ENCODE assay signal across 16 cellular contexts in the genomic region with DNA sequence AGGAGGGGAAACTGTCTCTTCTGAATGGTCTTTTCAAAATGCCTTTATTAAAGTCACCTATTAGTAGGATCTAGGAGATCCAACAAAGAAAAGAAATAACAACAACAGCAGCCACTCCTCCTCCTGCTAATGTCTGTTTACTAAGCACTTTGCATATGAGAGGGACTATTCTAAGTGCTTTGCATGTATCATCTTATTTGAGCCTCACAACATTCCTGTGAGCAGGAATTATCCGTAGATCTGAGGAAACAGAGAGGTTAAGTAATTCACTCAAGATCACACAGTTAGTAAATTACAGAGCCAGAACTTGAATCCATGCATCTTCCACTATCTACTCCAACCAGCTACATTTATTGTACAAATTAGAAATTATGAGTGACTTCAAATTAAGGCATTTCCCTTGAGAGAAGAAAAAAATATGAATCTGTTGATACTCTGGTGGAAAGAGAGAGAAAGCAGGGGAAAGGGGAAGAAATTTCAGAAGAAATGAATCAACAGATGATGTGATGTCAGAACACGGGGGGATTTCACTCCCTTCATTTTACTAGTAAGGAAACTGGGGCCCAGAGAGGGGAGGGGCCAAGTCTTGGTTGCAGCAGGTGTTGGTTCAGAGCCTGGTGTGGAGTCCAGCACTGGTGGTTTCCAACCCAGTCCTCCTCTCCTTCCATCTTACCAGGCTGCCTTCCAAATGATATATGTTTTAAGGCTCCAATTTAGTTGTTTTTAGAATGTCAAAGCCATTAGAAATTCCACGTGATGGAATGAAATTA. TPM values are rescaled to one million over a fixed set of nuclear protein-coding genes. Genes with fewer than 3 reads are reported as not detected.
A peak's percentile ranks its signal among the peaks of the same experiment; 100 is the strongest.
DNase-seq lines count a peak whose midpoint lies in the region; ATAC-seq, FAIRE-seq and TF ChIP-seq lines count a peak whose summit lies in the region.
"Had no signal": no experiment of that assay in that cellular context is flagged by ENCODE, and none has a peak within 500 bp of the region (broad histone marks: within the 10 kb centered on the region; RNA-seq: fewer than 3 reads in every experiment).

No MANE protein-coding gene starts in this region.

- TF ChIP-seq RAD21 in K562 (CRISPR knock-in tag; conservative IDR thresholded peaks at IDR 0.05 in 1 of 2, IDR thresholded peaks at IDR 0.05 in 1 of 2) = no peak

- no TSS peak for BruUV-seq in K562 (replicated peaks; lab: Mats Ljungman, UMichigan)

- no peaks in the 10 kb centered on the region for H4K20me1 ChIP-seq in DOHH2 (ENCODE audit: control insufficient read depth, insufficient read depth, low read depth, low read length)
- no peaks in the 10 kb centered on the region for H4K20me1 ChIP-seq in K562 (replicated peaks; ENCODE audit: control insufficient read depth, insufficient read depth, low read length)

- POLR2A ChIA-PET in K562 (lab: Yijun Ruan, JAX) = interaction anchor here (0.9 kb wide), 1 partner anchor 506 kb away, joined by 3 read pairs; no protein-coding TSS in a partner anchor

- ATAC-seq in GM18868 (IDR thresholded peaks at IDR 0.05; ENCODE audit: unreplicated experiment) (peak; percentile 50), K562 (no peak), GM21515 (IDR thresholded peaks at IDR 0.05; ENCODE audit: unreplicated experiment) (no peak), GM21576 (IDR thresholded peaks at IDR 0.05; ENCODE audit: unreplicated experiment) (no peak)
- ATAC-seq: activated CD4-positive, CD25-positive, alpha-beta regulatory T cell treated with anti-CD3 and anti-CD28 coated beads, Interleukin-2, amount 50 U/mL, for 24 hours had no signal

- no peaks in the 10 kb centered on the region for H3K9me1 ChIP-seq in K562 (ENCODE audit: control insufficient read depth, insufficient read depth, low read length)

- no peak for TF ChIP-seq POLR2A in K562 (conservative IDR thresholded peaks at IDR 0.05)

- H2AFZ ChIP-seq in K562 (ENCODE audit: low read depth, low read length) = no peak overlapping the region
- H2AFZ ChIP-seq: hepatocyte had no signal

- in situ Hi-C loops in K562 (cut with MboI) = no loop called here

- TF ChIP-seq CTCF in DOHH2 (IDR thresholded peaks at IDR 0.05; ENCODE audit: low read depth, low read length, poor library complexity, severe bottlenecking) (no peak), K562 (IDR thresholded peaks at IDR 0.05 in 2 of 3, conservative IDR thresholded peaks at IDR 0.05 in 1 of 3; ENCODE audit: insufficient read depth in 2 of 3, low read depth in 1 of 3, low read length in 3 of 3) (no peak)

- no peaks in the 10 kb centered on the region for H3K27me3 ChIP-seq in DOHH2 (ENCODE audit: control insufficient read depth, low read length)
- peaks cover 17 to 29% of the 10 kb centered on the region in 2 experiments; a peak in 4 of 5 replicates for H3K27me3 ChIP-seq in K562 (ENCODE audit: control insufficient read depth in 2 of 2, insufficient read depth in 2 of 2, low read length in 2 of 2)
- peaks cover 2% of the 10 kb centered on the region for H3K27me3 ChIP-seq in effector memory CD4-positive, alpha-beta T cell (replicated peaks; ENCODE audit: control insufficient read depth, insufficient read depth, low read length, poor library complexity, severe bottlenecking)
- H3K27me3 ChIP-seq: breast epithelium, right atrium auricular region had no signal

- H3K4me2 ChIP-seq in DOHH2 (ENCODE audit: low read length) (peak overlapping the region; percentile 90), K562 (ENCODE audit: insufficient read depth, low read length) (no peak overlapping the region)
- H3K4me2 ChIP-seq: hepatocyte had no signal

- peaks cover 25% of the 10 kb centered on the region for H3F3A ChIP-seq in DOHH2 (ENCODE audit: control insufficient read depth, insufficient read depth)

- DNase-seq in NAMALWA (ENCODE audit: low spot score) (peak; percentile 61), K562 (ENCODE audit: extremely low read depth in 1 of 4, low spot score in 3 of 4) (no peak), NCI-H146 treated with DMSO at 0.1 percent for 48 hours (lab: John Stamatoyannopoulos, UW; ENCODE audit: unreplicated experiment) (no peak)
- no peak for DNase-seq in effector memory CD4-positive, alpha-beta T cell
- DNase-seq: activated CD8-positive, alpha-beta memory T cell treated with anti-CD3 and anti-CD28 coated beads, Interleukin-2, amount 50 U/mL, for 4 hours; activated naive CD4-positive, alpha-beta T cell treated with anti-CD3 and anti-CD28 coated beads, Interleukin-2, amount 10 ng/mL, durations not matched to agents 7 days and 5 days had no signal

- no peak for FAIRE-seq in K562 (lab: Jason Lieb, UNC)
- FAIRE-seq: D721Med, HTR-8/SVneo had no signal

- H3K4me3 ChIP-seq in DOHH2 (ENCODE audit: low read length) (peak overlapping the region; percentile 61), K562 (no peak overlapping the region)
- H3K4me3 ChIP-seq in effector memory CD4-positive, alpha-beta T cell (ENCODE audit: insufficient read depth, low read depth, low read length, poor library complexity, severe bottlenecking) = no peak overlapping the region
- H3K4me3 ChIP-seq: breast epithelium, hepatocyte, right atrium auricular region had no signal

- H3K36me3 ChIP-seq in DOHH2 (ENCODE audit: control insufficient read depth, low read length) (peaks cover 6% of the 10 kb centered on the region; the same call in 1 of the 2 replicates), K562 (ENCODE audit: control insufficient read depth, insufficient read depth, low read length) (no peaks in the 10 kb centered on the region)
- no peaks in the 10 kb centered on the region for H3K36me3 ChIP-seq in effector memory CD4-positive, alpha-beta T cell (ENCODE audit: control insufficient read depth, insufficient read depth, low read length)
- H3K36me3 ChIP-seq: breast epithelium, right atrium auricular region had no signal

- H3K79me2 ChIP-seq in DOHH2 (ENCODE audit: control insufficient read depth, low read length) (no peaks in the 10 kb centered on the region), K562 (ENCODE audit: control insufficient read depth, insufficient read depth, low read length) (no peaks in the 10 kb centered on the region)
- H3K79me2 ChIP-seq: hepatocyte had no signal

- intact Hi-C loops in K562 (cut with micrococcal nuclease) = no loop called here

- TF ChIP-seq EP300 in K562 (IDR thresholded peaks at IDR 0.05; ENCODE audit: low read length) = no peak

- H3K9me3 ChIP-seq in DOHH2 (ENCODE audit: control insufficient read depth, insufficient read depth, low read length) (peaks cover 13% of the 10 kb centered on the region), K562 (replicated peaks; ENCODE audit: control insufficient read depth, insufficient read depth, low read depth, low read length) (no peaks in the 10 kb centered on the region)
- H3K9me3 ChIP-seq in effector memory CD4-positive, alpha-beta T cell (ENCODE audit: control insufficient read depth, low read length) = no peaks in the 10 kb centered on the region

- H3K9ac ChIP-seq in K562 (ENCODE audit: insufficient read depth in 1 of 2, low read depth in 2 of 2, low read length in 2 of 2) = no peak overlapping the region

- no peaks in the 10 kb centered on the region for H3K9me2 ChIP-seq in DOHH2 (replicated peaks; ENCODE audit: control insufficient read depth, low read length)

- 7% methylated on average over 3 of the region's 3 CpGs for WGBS in K562 (ENCODE audit: insufficient coverage, low coverage, missing lambda C conversion rate)

- CTCF ChIA-PET in K562 (lab: Yijun Ruan, JAX; ENCODE audit: low intra/inter-chr PET ratio) = no interaction called here

- H3K27ac ChIP-seq in DOHH2 (ENCODE audit: low read depth, low read length) (peak overlapping the region; percentile 99), K562 (ENCODE audit: extremely low read depth, low read depth, low read length) (no peak overlapping the region)
- H3K27ac ChIP-seq in effector memory CD4-positive, alpha-beta T cell (ENCODE audit: insufficient read depth, low read length, poor library complexity, severe bottlenecking) = no peak overlapping the region
- H3K27ac ChIP-seq: breast epithelium, hepatocyte, right atrium auricular region had no signal

- H3K4me1 ChIP-seq in DOHH2 (ENCODE audit: control insufficient read depth, low read length) (peaks cover 51% of the 10 kb centered on the region), K562 (replicated peaks in 1 of 2; ENCODE audit: control insufficient read depth in 2 of 2, insufficient read depth in 2 of 2, low read length in 2 of 2) (no peaks in the 10 kb centered on the region)
- H3K4me1 ChIP-seq in effector memory CD4-positive, alpha-beta T cell (ENCODE audit: control insufficient read depth, insufficient read depth, low read length, poor library complexity, severe bottlenecking) = no peaks in the 10 kb centered on the region
- H3K4me1 ChIP-seq: breast epithelium, right atrium auricular region had no signal

TF ChIP-seq in K562, 482 proteins besides CTCF, POLR2A, EP300 and RAD21 (continues in another document):
- TF ChIP-seq PCBP2 (IDR thresholded peaks at IDR 0.05; ENCODE audit: low read depth, low read length, poor library complexity, severe bottlenecking) (no peak), SNAPC5 (CRISPR knock-in tag; IDR thresholded peaks at IDR 0.05) (no peak), BCOR (IDR thresholded peaks at IDR 0.05) (0 out of 2 replicates have a peak, but pooled peaks have one; percentile 28)

RNA-seq across cellular contexts. Expression of gene TSN, which starts 49.7 kb away (rescaled TPM):
- 34.6 and 59.5 TPM in 2 replicates for total RNA-seq in K562 (2011; cell fraction: chromatin; rRNA removed; ENCODE audit: low replicate concordance)
- 27.5 and 32.0 TPM in 2 replicates for total RNA-seq in K562 (2011; cell fraction: nucleolus; rRNA removed)
- total RNA-seq in K562 (2011; cell fraction: nucleoplasm; rRNA removed) = 53.5 and 77.3 TPM in 2 replicates
- total RNA-seq in K562 (2014; rRNA removed) (61.1 and 63.2 TPM in 2 replicates), K562 (2014; rRNA removed; fragmentation: Illumina TruSeq; extraction: Trizol) (101 and 110 TPM in 2 replicates), K562 (2015; rRNA removed; fragmentation: Illumina TruSeq; extraction: Trizol) (82.8 and 87.0 TPM in 2 replicates), K562 (2021) (87.8 and 95.2 TPM in 2 replicates)
- polyA plus RNA-seq in K562 (2011; rRNA removed) (83.7 and 128 TPM in 2 replicates), K562 (2014; fragmentation: Illumina TruSeq; extraction: Trizol) (74.5 and 79.4 TPM in 2 replicates), K562 (2014; fragmentation: Nextera tagmentation; extraction: Ambion mirVana) (100 to 1,000 TPM; 142 to 152 TPM), K562 (2014; rRNA removed) (75.3 and 80.2 TPM in 2 replicates)
- polyA plus RNA-seq in K562 (2011; cell fraction: cytosol; rRNA removed) = 34.8 and 62.7 TPM in 2 replicates
- polyA plus RNA-seq in K562 (2011; cell fraction: nucleus; rRNA removed) = 22.7 and 26.1 TPM in 2 replicates
- 56.1 and 70.2 TPM in 2 replicates for polyA plus RNA-seq in K562 (2012)
- 63.4 and 80.3 TPM in 2 replicates for polyA minus RNA-seq in K562 (2011; rRNA and poly(A)+ RNA removed)
- polyA minus RNA-seq in K562 (2011; cell fraction: cytosol; rRNA and poly(A)+ RNA removed) = 63.1 and 65.4 TPM in 2 replicates
- polyA minus RNA-seq in K562 (2011; cell fraction: nucleus; rRNA and poly(A)+ RNA removed) = 26.1 and 35.9 TPM in 2 replicates
